9 cellular contexts compared by ENCODE assay signal in the genomic region with DNA sequence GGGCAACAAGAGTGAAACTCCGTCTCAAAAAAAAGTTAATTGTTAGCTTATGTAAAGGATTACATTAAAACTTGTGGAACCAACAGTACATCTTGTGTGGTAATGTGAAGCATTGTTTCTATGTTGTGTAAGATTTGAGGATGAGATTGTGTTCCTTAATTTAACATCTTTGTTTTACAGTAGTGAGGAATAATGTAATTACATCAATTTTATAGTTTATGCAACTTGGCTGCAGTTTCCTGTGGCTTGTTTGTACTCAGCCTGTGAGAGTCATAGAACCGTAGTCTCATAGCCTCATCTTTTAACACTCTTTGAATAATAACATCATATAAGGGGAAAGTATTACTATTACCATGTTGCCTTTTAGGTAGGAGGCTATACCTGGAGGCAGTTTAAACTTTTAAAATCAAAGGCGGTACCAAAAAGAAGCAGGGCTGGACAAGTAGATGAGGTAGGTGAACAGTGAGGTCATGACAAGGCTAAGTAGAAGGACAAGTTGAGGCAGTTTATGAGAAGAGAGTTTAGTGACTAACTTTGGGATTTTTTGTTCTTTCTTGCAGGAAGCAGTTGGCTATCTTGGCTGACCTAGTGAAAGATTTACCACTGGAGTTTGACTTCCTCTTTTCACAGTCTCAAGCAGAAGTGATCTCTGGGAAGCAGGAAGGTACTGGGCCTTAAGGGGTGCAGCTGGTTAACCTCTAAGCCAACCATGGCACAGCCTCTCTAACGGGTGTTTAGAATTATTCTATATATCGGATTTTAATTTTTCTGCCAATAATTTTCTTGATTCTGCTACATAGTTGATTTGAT. TPM values are rescaled to one million over a fixed set of nuclear protein-coding genes. Genes with fewer than 3 reads are reported as not detected.
A peak's percentile ranks its signal among the peaks of the same experiment; 100 is the strongest.
DNase-seq lines count a peak whose midpoint lies in the region; ATAC-seq and TF ChIP-seq lines count a peak whose summit lies in the region.
"Had no signal": no experiment of that assay in that cellular context is flagged by ENCODE, and none has a peak within 500 bp of the region (broad histone marks: within the 10 kb centered on the region; RNA-seq: fewer than 3 reads in every experiment).

No MANE protein-coding gene starts in this region.

- WGBS in aorta, 2 donors: 81 to 85% methylated on average over 5 of the region's 5 CpGs

- DNase-seq in Right ventricle myocardium inferior (ENCODE audit: missing footprints) (no peak), left ventricle myocardium inferior (no peak), adipocyte (ENCODE audit: low read depth) (peak; percentile 66), upper lobe of right lung (no peak), aorta (no peak)
- DNase-seq in stimulated activated naive CD8-positive, alpha-beta T cell treated with anti-CD3 and anti-CD28 coated beads, Interleukin-15, Interleukin-2, amounts not matched to agents 100 U/mL and 50 U/mL, for 24 hours: no peak
- DNase-seq in CD4-positive, alpha-beta memory T cell: no peak

- ATAC-seq in Right ventricle myocardium inferior (peak; percentile 59), HG03175 (IDR thresholded peaks at IDR 0.05; ENCODE audit: unreplicated experiment) (peak; percentile 92), upper lobe of right lung (peak; percentile 89), aorta (ENCODE audit: low FRiP score) (no peak)
- no peak for ATAC-seq in stimulated activated naive CD8-positive, alpha-beta T cell treated with anti-CD3 and anti-CD28 coated beads, Interleukin-15, Interleukin-2, amounts not matched to agents 100 U/mL and 50 U/mL, for 24 hours

- intact Hi-C loops in Right ventricle myocardium inferior (cut with DNase I): no loop called here
- intact Hi-C loops in left ventricle myocardium inferior (cut with micrococcal nuclease): no loop called here
- intact Hi-C loops in upper lobe of right lung (cut with DNase I): no loop called here
- intact Hi-C loops in aorta (cut with DNase I): no loop called here
- intact Hi-C loops in CD4-positive, alpha-beta memory T cell (cut with micrococcal nuclease): no loop called here

- H3K27ac ChIP-seq in left ventricle myocardium inferior (replicated peaks) (no peak overlapping the region), upper lobe of right lung (no peak overlapping the region), aorta (ENCODE audit: low read depth in 1 of 2, low read length in 2 of 2) (no peak overlapping the region)
- no peak overlapping the region for H3K27ac ChIP-seq in CD4-positive, alpha-beta memory T cell (ENCODE audit: low read depth, low read length)
- H3K27ac ChIP-seq: KMS-11 had no signal

- no peak overlapping the region for H3K4me3 ChIP-seq in left ventricle myocardium inferior
- no peak overlapping the region for H3K4me3 ChIP-seq in adipocyte (ENCODE audit: low read length)
- no peak overlapping the region for H3K4me3 ChIP-seq in upper lobe of right lung
- H3K4me3 ChIP-seq in aorta (ENCODE audit: low read length in 2 of 2): no peak overlapping the region
- no peak overlapping the region for H3K4me3 ChIP-seq in CD4-positive, alpha-beta memory T cell (ENCODE audit: low read length in 2 of 2)

- no peaks in the 10 kb centered on the region for H3K4me1 Mint-ChIP-seq in CD4-positive, alpha-beta memory T cell

- H3K9me3 ChIP-seq in left ventricle myocardium inferior (replicated peaks) (no peaks in the 10 kb centered on the region), adipocyte (ENCODE audit: control insufficient read depth, low read length) (no peaks in the 10 kb centered on the region), upper lobe of right lung (no peaks in the 10 kb centered on the region), aorta (ENCODE audit: control insufficient read depth, low read length) (no peaks in the 10 kb centered on the region)
- no peaks in the 10 kb centered on the region for H3K9me3 ChIP-seq in CD4-positive, alpha-beta memory T cell (ENCODE audit: control insufficient read depth in 1 of 2, low read length in 2 of 2)

- H3K27me3 Mint-ChIP-seq in CD4-positive, alpha-beta memory T cell: no peaks in the 10 kb centered on the region

- no peaks in the 10 kb centered on the region for H3K9me3 Mint-ChIP-seq in CD4-positive, alpha-beta memory T cell

- H3K27me3 ChIP-seq in left ventricle myocardium inferior (ENCODE audit: low read depth): no peaks in the 10 kb centered on the region
- no peaks in the 10 kb centered on the region for H3K27me3 ChIP-seq in adipocyte (replicated peaks; ENCODE audit: control insufficient read depth, insufficient read depth, low read length)
- H3K27me3 ChIP-seq in upper lobe of right lung: no peaks in the 10 kb centered on the region
- H3K27me3 ChIP-seq in aorta (ENCODE audit: control insufficient read depth in 1 of 2, insufficient read depth in 2 of 2, low read length in 1 of 2): no peaks in the 10 kb centered on the region
- no peaks in the 10 kb centered on the region for H3K27me3 ChIP-seq in CD4-positive, alpha-beta memory T cell (ENCODE audit: insufficient read depth, low read length)

- H3K9ac ChIP-seq in adipocyte (ENCODE audit: low read length): no peak overlapping the region
- H3K9ac ChIP-seq: KMS-11 had no signal

- CTCF ChIA-PET in CD4-positive, alpha-beta memory T cell (lab: Charles Lee; ENCODE audit: partially characterized antibody): no interaction called here

- peaks cover 23% of the 10 kb centered on the region for H3K36me3 ChIP-seq in left ventricle myocardium inferior
- peaks cover 52% of the 10 kb centered on the region for H3K36me3 ChIP-seq in adipocyte (ENCODE audit: control insufficient read depth, insufficient read depth, low read length, severe bottlenecking)
- peaks cover 13% of the 10 kb centered on the region for H3K36me3 ChIP-seq in upper lobe of right lung
- no peaks in the 10 kb centered on the region for H3K36me3 ChIP-seq in aorta (ENCODE audit: control insufficient read depth in 1 of 2, insufficient read depth in 2 of 2, low read length in 1 of 2)
- no peaks in the 10 kb centered on the region for H3K36me3 ChIP-seq in CD4-positive, alpha-beta memory T cell (ENCODE audit: insufficient read depth, low read length)

- peaks cover 18 to 22% of the 10 kb centered on the region in 2 donors for H3K36me3 Mint-ChIP-seq in CD4-positive, alpha-beta memory T cell

- H3K4me1 ChIP-seq in left ventricle myocardium inferior: peaks cover 8% of the 10 kb centered on the region
- peaks cover 14% of the 10 kb centered on the region for H3K4me1 ChIP-seq in adipocyte (ENCODE audit: control insufficient read depth, insufficient read depth, low read length)
- no peaks in the 10 kb centered on the region for H3K4me1 ChIP-seq in upper lobe of right lung
- H3K4me1 ChIP-seq in aorta (ENCODE audit: control insufficient read depth in 1 of 2, insufficient read depth in 2 of 2, low read length in 2 of 2): no peaks in the 10 kb centered on the region
- H3K4me1 ChIP-seq in CD4-positive, alpha-beta memory T cell (ENCODE audit: insufficient read depth, low read length): no peaks in the 10 kb centered on the region

- H3K4me3 Mint-ChIP-seq in CD4-positive, alpha-beta memory T cell: no peak overlapping the region

- TF ChIP-seq CTCF in left ventricle myocardium inferior (IDR thresholded peaks at IDR 0.05; ENCODE audit: borderline replicate concordance) (no peak), upper lobe of right lung (IDR thresholded peaks at IDR 0.05) (no peak)

- H3K27ac Mint-ChIP-seq in CD4-positive, alpha-beta memory T cell: no peak overlapping the region

- POLR2A ChIA-PET in CD4-positive, alpha-beta memory T cell (lab: Charles Lee; ENCODE audit: partially characterized antibody): no interaction called here

RNA-seq across cellular contexts. Expression of a gene that starts 26.1 kb away (rescaled TPM):
- total RNA-seq in Right ventricle myocardium inferior (1.4 TPM), left ventricle myocardium inferior (2.9 TPM), upper lobe of right lung (7.9 TPM), aorta (1 to 10 TPM; 8.2 to 8.6 TPM)
- 1 to 10 TPM in 1 of 2 donors, under 1 TPM in 1; 0.95 to 2.0 TPM for polyA plus RNA-seq in aorta
- total RNA-seq in CD4-positive, alpha-beta memory T cell: 1 to 10 TPM; 3.7 to 3.9 TPM
- 1 to 10 TPM; 1.7 to 2.2 TPM for polyA plus RNA-seq in CD4-positive, alpha-beta memory T cell

RNA-seq across cellular contexts. Expression of a gene that starts 46.5 kb away (rescaled TPM):
- 30.1 TPM for total RNA-seq in Right ventricle myocardium inferior
- 39.6 TPM for total RNA-seq in left ventricle myocardium inferior
- total RNA-seq in upper lobe of right lung: 32.2 TPM
- total RNA-seq in aorta: 10 to 100 TPM; 16.3 to 27.2 TPM
- polyA plus RNA-seq in aorta: 10 to 100 TPM; 10.0 to 15.9 TPM
- total RNA-seq in CD4-positive, alpha-beta memory T cell: 10 to 100 TPM; 31.1 to 32.1 TPM
- polyA plus RNA-seq in CD4-positive, alpha-beta memory T cell: 10 to 100 TPM; 26.0 to 31.8 TPM

RNA-seq across cellular contexts. Expression of a gene that starts 46.6 kb away (rescaled TPM):
- total RNA-seq in Right ventricle myocardium inferior (37.2 TPM), left ventricle myocardium inferior (41.0 TPM), upper lobe of right lung (15.8 TPM), aorta (10 to 100 TPM; 16.5 to 22.4 TPM)
- polyA plus RNA-seq in aorta: 10 to 100 TPM; 19.4 to 20.2 TPM
- 10 to 100 TPM; 29.8 to 35.8 TPM for total RNA-seq in CD4-positive, alpha-beta memory T cell
- polyA plus RNA-seq in CD4-positive, alpha-beta memory T cell: 10 to 100 TPM; 53.2 to 88.8 TPM

Comparison
In these comparisons a context has a peak if more than half of its experiments do, and no peak if none do; other contexts are left out.
1. ATAC-seq: peak in Right ventricle myocardium inferior (single experiment), HG03175 (single experiment) and upper lobe of right lung (single experiment); none in aorta (single experiment) and stimulated activated naive CD8-positive, alpha-beta T cell treated with anti-CD3 and anti-CD28 coated beads, Interleukin-15, Interleukin-2, amounts not matched to agents 100 U/mL and 50 U/mL, for 24 hours (single experiment).